8 cellular contexts compared by ENCODE assay signal in genomic region chr1:179026813-179027664, GRCh38. TPM values are rescaled to one million over a fixed set of nuclear protein-coding genes. Genes with fewer than 3 reads are reported as not detected.
DNase-seq lines count a peak whose midpoint lies in the region; TF ChIP-seq lines count a peak whose summit lies in the region.

No MANE protein-coding gene starts in this region.

- H3K4me3 ChIP-seq in LNCaP clone FGC (ENCODE audit: low read depth, low read length) (peak overlapping the region; percentile 60), dorsolateral prefrontal cortex (peak overlapping the region; percentile 72 to 99 (median 92))

- no peaks in the 10 kb centered on the region for H3K27me3 ChIP-seq in dorsolateral prefrontal cortex

- H3K27me3 Mint-ChIP-seq in nephron (ENCODE audit: low read depth), result no peaks in the 10 kb centered on the region

- H3K27ac Mint-ChIP-seq in nephron, result peak overlapping the region; percentile 78 to 93 (median 90)

- H3K27ac ChIP-seq in C4-2B (peak overlapping the region; percentile 98), dorsolateral prefrontal cortex (peak overlapping the region in 54 of 59 donors; percentile 22 to 95 (median 88))

- no peaks in the 10 kb centered on the region for H3K9me3 Mint-ChIP-seq in nephron

- H3K36me3 Mint-ChIP-seq in nephron (ENCODE audit: low read depth), result no peaks in the 10 kb centered on the region

- intact Hi-C loops in dorsolateral prefrontal cortex (cut with DNase I), result loop anchor here (10.0 kb wide), 1 partner anchor 268 kb away; the partner anchor contains the start of gene SOAT1 (in 2 of the 2)

- peaks cover 55% of the 10 kb centered on the region for H3K4me1 Mint-ChIP-seq in nephron

- peak overlapping the region; percentile 87 to 96 (median 94) for H3K4me3 Mint-ChIP-seq in nephron

- DNase-seq in LNCaP clone FGC (ENCODE audit: low read depth), result no peak
- DNase-seq in dorsolateral prefrontal cortex, result no peak
- no peak for DNase-seq in NCI-H82 treated with DMSO at 0.1 percent for 48 hours (lab: John Stamatoyannopoulos, UW; ENCODE audit: unreplicated experiment)
- no peak for DNase-seq in SHP77 (lab: John Stamatoyannopoulos, UW)
- DNase-seq in globus pallidus (ENCODE audit: low spot score), result no peak
- DNase-seq in cerebellar nuclear complex (lab: John Stamatoyannopoulos, UW), result no peak

- TF ChIP-seq CTCF in C4-2B (conservative IDR thresholded peaks at IDR 0.05) (no peak), LNCaP clone FGC (IDR thresholded peaks at IDR 0.05; ENCODE audit: control insufficient read depth, extremely low read depth, insufficient read depth) (no peak), dorsolateral prefrontal cortex (IDR thresholded peaks at IDR 0.05 in 54 of 56, conservative IDR thresholded peaks at IDR 0.05 in 2 of 56; ENCODE audit: low read depth in 1 of 56, partially characterized antibody in 56 of 56) (no peak), nephron (IDR thresholded peaks at IDR 0.05; ENCODE audit: unreplicated experiment in 3 of 3) (no peak)

RNA-seq across cellular contexts. Expression of gene FAM20B, which starts 1.3 kb away (rescaled TPM):
- total RNA-seq in dorsolateral prefrontal cortex, result 10 to 100 TPM; 36.3 to 88.4 (median 59.5) TPM

RNA-seq across cellular contexts. Expression of gene TOR3A, which starts 54.8 kb away (rescaled TPM):
- total RNA-seq in dorsolateral prefrontal cortex, result 10 to 100 TPM; 11.7 to 24.9 (median 16.3) TPM
